Comparison of ENCODE assay signal across 1 cellular context in the genomic region with DNA sequence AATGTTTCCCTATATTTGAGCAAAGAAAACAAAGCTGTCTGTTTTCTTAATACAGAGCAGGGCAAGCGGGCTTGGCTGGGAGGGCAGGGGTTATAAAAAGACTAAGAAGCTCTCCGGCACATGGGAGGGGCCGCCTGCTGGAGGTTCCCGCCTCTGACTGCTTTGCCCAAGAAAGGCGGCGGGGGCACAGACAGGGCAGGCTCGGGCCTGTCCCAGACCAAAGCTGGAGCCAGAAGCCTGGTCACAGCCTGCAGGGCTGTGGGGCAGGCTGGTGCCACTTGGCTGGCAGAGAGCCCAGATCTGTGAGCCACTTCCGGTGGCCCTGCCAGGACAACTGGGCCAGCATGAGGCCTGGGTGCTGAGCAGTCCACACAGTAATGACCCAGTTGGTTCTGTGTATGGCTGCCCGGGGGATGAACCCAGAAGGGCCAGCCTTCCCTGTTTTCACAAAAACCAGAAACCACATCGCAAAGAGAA.
TF ChIP-seq lines count a peak whose summit lies in the region.

No MANE protein-coding gene starts in this region.

TF ChIP-seq in IMR-90, 13 proteins besides CTCF, POLR2A, EP300 and RAD21 (continued from another document):
- TF ChIP-seq ELK1 (IDR thresholded peaks at IDR 0.05; ENCODE audit: borderline replicate concordance, low read depth, low read length) = no peak
